ENCODE assay signal across 17 cellular contexts in the genomic region with DNA sequence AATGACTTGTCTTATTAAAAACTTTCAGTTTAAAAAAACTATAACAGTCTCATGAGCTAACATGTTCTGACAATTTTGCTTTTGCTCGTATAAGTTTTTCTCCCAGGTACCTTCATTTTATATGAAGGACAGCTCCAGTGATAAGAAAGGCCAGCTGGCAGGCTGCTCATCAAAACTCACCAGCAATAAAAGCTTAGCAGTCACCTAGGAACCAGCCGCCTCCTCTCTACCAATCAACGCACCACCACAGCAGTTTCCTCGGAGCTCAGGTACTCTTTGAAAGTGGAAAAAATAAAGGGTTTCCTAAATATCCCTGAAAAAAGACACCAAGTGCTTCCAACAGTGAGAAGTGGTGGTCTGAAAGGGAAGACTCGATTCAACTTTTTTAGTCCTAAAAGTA. TPM values are rescaled to one million over a fixed set of nuclear protein-coding genes. Genes with fewer than 3 reads are reported as not detected.
DNase-seq lines count a peak whose midpoint lies in the region; ATAC-seq, FAIRE-seq and TF ChIP-seq lines count a peak whose summit lies in the region.
"Had no signal": no experiment of that assay in that cellular context is flagged by ENCODE, and none has a peak within 500 bp of the region (broad histone marks: within the 10 kb centered on the region; RNA-seq: fewer than 3 reads in every experiment).

No MANE protein-coding gene starts in this region.

- H3K4me3 ChIP-seq in endocrine pancreas (ENCODE audit: control insufficient read depth, insufficient read depth, low read length) (peak overlapping the region; percentile 28), heart right ventricle (peak overlapping the region in 1 of 10 donors; percentile 2), right atrium auricular region (no peak overlapping the region), small intestine (ENCODE audit: low read depth in 1 of 2, low read length in 2 of 2) (no peak overlapping the region)
- H3K4me3 ChIP-seq: BLaER1 treated with 17β-estradiol and CSF1 and Interleukin-3, amounts not matched to agents 10 nM and 100 nM; GM12878 had no signal

- DNase-seq in heart right ventricle (no peak), right atrium auricular region (ENCODE audit: low spot score) (no peak), small intestine (peak; percentile 3), GM10266 (ENCODE audit: extremely low spot score) (no peak), NCI-H2196 treated with DMSO at 0.1 percent for 48 hours (lab: John Stamatoyannopoulos, UW; ENCODE audit: unreplicated experiment) (no peak)
- DNase-seq: Calu3; CD8-positive, alpha-beta T cell; DMS79 treated with DMSO at 0.1 percent for 48 hours; GF-D8; H9; IMR-90 had no signal

- peak overlapping the region in 9 of 10 donors; percentile 24 to 67 (median 51) for H3K27ac ChIP-seq in heart right ventricle
- peak overlapping the region; percentile 55 to 81 for H3K27ac ChIP-seq in right atrium auricular region
- no peak overlapping the region for H3K27ac ChIP-seq in small intestine (ENCODE audit: low read depth in 1 of 2, low read length in 1 of 2)
- H3K27ac ChIP-seq: BLaER1 treated with 17β-estradiol and CSF1 and Interleukin-3, amounts not matched to agents 10 nM and 100 nM had no signal

- H3K27me3 ChIP-seq in endocrine pancreas (ENCODE audit: control insufficient read depth, insufficient read depth, low read length) (no peaks in the 10 kb centered on the region), heart right ventricle (no peaks in the 10 kb centered on the region), right atrium auricular region (no peaks in the 10 kb centered on the region), small intestine (ENCODE audit: control insufficient read depth in 2 of 2, insufficient read depth in 2 of 2, low read length in 2 of 2) (no peaks in the 10 kb centered on the region)
- H3K27me3 ChIP-seq: BLaER1 treated with 17β-estradiol and CSF1 and Interleukin-3, amounts not matched to agents 10 nM and 100 nM had no signal

- no peaks in the 10 kb centered on the region for H3K9me3 ChIP-seq in endocrine pancreas (ENCODE audit: control insufficient read depth, low read length)
- H3K9me3 ChIP-seq in heart right ventricle, result no peaks in the 10 kb centered on the region
- H3K9me3 ChIP-seq in right atrium auricular region, result no peaks in the 10 kb centered on the region
- H3K9me3 ChIP-seq in small intestine (ENCODE audit: control insufficient read depth, low read depth), result no peaks in the 10 kb centered on the region
- H3K9me3 ChIP-seq: BLaER1 treated with 17β-estradiol and CSF1 and Interleukin-3, amounts not matched to agents 10 nM and 100 nM had no signal

- intact Hi-C loops in heart right ventricle (cut with DNase I), result no loop called here

- H3K9ac ChIP-seq in endocrine pancreas (ENCODE audit: control insufficient read depth, insufficient read depth, low read length), result no peak overlapping the region
- H3K9ac ChIP-seq: BLaER1 treated with 17β-estradiol and CSF1 and Interleukin-3, amounts not matched to agents 10 nM and 100 nM had no signal

- no peak for FAIRE-seq in small intestine (lab: Jason Lieb, UNC)
- FAIRE-seq: GM12878, H1, HTR-8/SVneo had no signal

- WGBS in heart right ventricle, 2 donors, result 48 to 67% methylated on average over 5 of the region's 5 CpGs
- 39 to 62% (median 48%) methylated on average over 5 of the region's 5 CpGs for WGBS in small intestine, 3 donors

- peaks cover 5% of the 10 kb centered on the region for H3K4me1 ChIP-seq in endocrine pancreas (ENCODE audit: control insufficient read depth, insufficient read depth, low read length)
- peaks cover 0 to 18% (median 0%) of the 10 kb centered on the region in 9 donors for H3K4me1 ChIP-seq in heart right ventricle
- peaks cover 0 to 4% of the 10 kb centered on the region in 2 donors for H3K4me1 ChIP-seq in right atrium auricular region
- no peaks in the 10 kb centered on the region for H3K4me1 ChIP-seq in small intestine (ENCODE audit: control insufficient read depth in 2 of 2, insufficient read depth in 1 of 2, low read depth in 1 of 2, low read length in 1 of 2)

- TF ChIP-seq CTCF in heart right ventricle (IDR thresholded peaks at IDR 0.05) (no peak), right atrium auricular region (IDR thresholded peaks at IDR 0.05) (no peak), GM10266 (IDR thresholded peaks at IDR 0.05; ENCODE audit: control insufficient read depth, insufficient read depth, low read depth, missing control alignments) (no peak)

- ATAC-seq in heart right ventricle (peak in 5 of 8 donors; percentile 43 to 82 (median 63)), GM18907 (IDR thresholded peaks at IDR 0.05; ENCODE audit: unreplicated experiment) (no peak)
- ATAC-seq: CD8-positive, alpha-beta T cell; GM12878 had no signal

- H3K36me3 ChIP-seq in endocrine pancreas (ENCODE audit: control insufficient read depth, insufficient read depth, low read length), result no peaks in the 10 kb centered on the region
- no peaks in the 10 kb centered on the region for H3K36me3 ChIP-seq in heart right ventricle
- no peaks in the 10 kb centered on the region for H3K36me3 ChIP-seq in right atrium auricular region
- no peaks in the 10 kb centered on the region for H3K36me3 ChIP-seq in small intestine (ENCODE audit: control insufficient read depth in 2 of 2, insufficient read depth in 2 of 2, low read length in 2 of 2)
- H3K36me3 ChIP-seq: BLaER1 treated with 17β-estradiol and CSF1 and Interleukin-3, amounts not matched to agents 10 nM and 100 nM had no signal

RNA-seq across cellular contexts. Expression of a gene that starts 54.7 kb away (rescaled TPM):
- total RNA-seq in heart right ventricle, result 10 to 100 TPM; 24.4 to 68.1 (median 35.2) TPM
- polyA plus RNA-seq in heart right ventricle, result 1 to 10 TPM; 1.3 to 9.5 TPM
- 10 to 100 TPM; 11.6 to 17.9 TPM for total RNA-seq in right atrium auricular region
- polyA plus RNA-seq in small intestine, result under 1 TPM; 0.22 to 0.48 (median 0.27) TPM

Comparison
In these comparisons a context has a peak if more than half of its experiments do, and no peak if none do; other contexts are left out.
1. H3K27ac ChIP-seq: peak in heart right ventricle (9 of 10) and right atrium auricular region (2 of 2); none in small intestine (0 of 2).